ENCODE assay signal across 12 cellular contexts in the genomic region with DNA sequence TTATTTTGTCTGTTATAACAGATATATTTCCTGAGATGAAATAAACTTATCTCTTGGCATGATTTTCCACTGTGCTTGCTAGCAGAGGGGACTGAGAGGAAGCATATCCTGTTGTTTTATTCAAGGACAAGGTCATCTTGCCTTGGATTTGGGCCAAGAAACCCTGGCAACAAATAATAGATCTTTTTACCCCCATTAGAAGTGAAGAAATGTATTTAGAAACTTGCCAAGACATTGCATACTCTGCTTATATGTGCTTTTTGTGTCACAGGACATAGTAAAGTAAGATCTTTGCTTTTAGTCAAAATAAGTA.
DNase-seq lines count a peak whose midpoint lies in the region; ATAC-seq, FAIRE-seq and TF ChIP-seq lines count a peak whose summit lies in the region.
"Had no signal": no experiment of that assay in that cellular context is flagged by ENCODE, and none has a peak within 500 bp of the region (broad histone marks: within the 10 kb centered on the region; RNA-seq: fewer than 3 reads in every experiment).

No MANE protein-coding gene starts in this region.

- no peaks in the 10 kb centered on the region for H3K36me3 ChIP-seq in fibroblast of lung (ENCODE audit: control insufficient read depth, insufficient read depth, low read length)
- H3K36me3 ChIP-seq in pancreas, result no peaks in the 10 kb centered on the region
- H3K36me3 ChIP-seq in endodermal cell (ENCODE audit: control insufficient read depth, insufficient read depth, low read length), result peaks cover 8% of the 10 kb centered on the region

- H3K36me3 Mint-ChIP-seq in endodermal cell (ENCODE audit: low read depth), result peaks cover 5% of the 10 kb centered on the region

- no peaks in the 10 kb centered on the region for H3K27me3 ChIP-seq in fibroblast of lung (ENCODE audit: control insufficient read depth, insufficient read depth, low read length)
- no peaks in the 10 kb centered on the region for H3K27me3 ChIP-seq in pancreas
- no peaks in the 10 kb centered on the region for H3K27me3 ChIP-seq in endodermal cell (ENCODE audit: control insufficient read depth, insufficient read depth, low read length, poor library complexity, severe bottlenecking)

- H4K20me1 ChIP-seq in fibroblast of lung (ENCODE audit: control insufficient read depth, extremely low read depth, insufficient read depth, low read length), result no peaks in the 10 kb centered on the region

- DNase-seq in EL, result peak; percentile 39
- DNase-seq in OCI-M1 (lab: John Stamatoyannopoulos, UW), result peak; percentile 32
- DNase-seq in fibroblast of lung (ENCODE audit: low read depth in 2 of 2), result peak; percentile 34 to 55
- no peak for DNase-seq in pancreas
- no peak for DNase-seq in activated gamma-delta T cell treated with Interleukin-2 at 50 U/mL for 16 hours
- DNase-seq in endodermal cell, result no peak

- H3K4me2 ChIP-seq in fibroblast of lung (ENCODE audit: extremely low read depth, insufficient read depth, low read length), result peak overlapping the region; percentile 15
- H3K4me2 ChIP-seq: KMS-11 had no signal

- no peak for FAIRE-seq in pancreas (lab: Jason Lieb, UNC)
- FAIRE-seq: bronchial epithelial cell, H54 had no signal

- no peak overlapping the region for H3K4me3 Mint-ChIP-seq in endodermal cell

- no peak overlapping the region for H2AFZ ChIP-seq in fibroblast of lung (ENCODE audit: low read length)

- peaks cover 7% of the 10 kb centered on the region for H3K4me1 Mint-ChIP-seq in endodermal cell

- H3K9me3 ChIP-seq in fibroblast of lung (ENCODE audit: control insufficient read depth, insufficient read depth, low read depth, low read length) (no peaks in the 10 kb centered on the region), pancreas (no peaks in the 10 kb centered on the region), endodermal cell (ENCODE audit: control insufficient read depth, low read length) (no peaks in the 10 kb centered on the region)

- H3K4me3 ChIP-seq in fibroblast of lung (replicated peaks in 1 of 4; ENCODE audit: control extremely low read depth in 1 of 4, insufficient read depth in 1 of 4, low read depth in 3 of 4, low read length in 4 of 4), result no peak overlapping the region
- H3K4me3 ChIP-seq in pancreas, result no peak overlapping the region
- no peak overlapping the region for H3K4me3 ChIP-seq in endodermal cell (ENCODE audit: low read length)

- H3K9me3 Mint-ChIP-seq in endodermal cell, result no peaks in the 10 kb centered on the region
- H3K9me3 Mint-ChIP-seq: activated T-helper 2 cell treated with anti-CD3 and anti-CD28 coated beads, Interferon-gamma antibody, Interleukin-2, Interleukin-4, amounts not matched to agents 10 μg/mL and 5 μg/mL and 100 μg/mL, durations not matched to agents 14 hours and 24 hours and 36 hours had no signal

- no peaks in the 10 kb centered on the region for H3K27me3 Mint-ChIP-seq in endodermal cell (ENCODE audit: insufficient read depth)

- intact Hi-C loops in pancreas (cut with DNase I), result no loop called here

- ATAC-seq in pancreas (peak in 3 of 4 donors; percentile 11 to 35 (median 22)), HG02610 (IDR thresholded peaks at IDR 0.05; ENCODE audit: unreplicated experiment) (no peak), HG02763 (IDR thresholded peaks at IDR 0.05; ENCODE audit: unreplicated experiment) (no peak)

- no peak overlapping the region for H3K27ac Mint-ChIP-seq in endodermal cell
- H3K27ac Mint-ChIP-seq: activated T-helper 2 cell treated with anti-CD3 and anti-CD28 coated beads, Interferon-gamma antibody, Interleukin-2, Interleukin-4, amounts not matched to agents 10 μg/mL and 5 μg/mL and 100 μg/mL, durations not matched to agents 14 hours and 24 hours and 36 hours had no signal

- no peak for TF ChIP-seq CTCF in fibroblast of lung (conservative IDR thresholded peaks at IDR 0.05 in 1 of 2, IDR thresholded peaks at IDR 0.05 in 1 of 2; ENCODE audit: low read depth in 1 of 2, low read length in 2 of 2)
- no peak for TF ChIP-seq CTCF in pancreas (IDR thresholded peaks at IDR 0.05)
- no peak for TF ChIP-seq CTCF in endodermal cell (conservative IDR thresholded peaks at IDR 0.05)

- H3K79me2 ChIP-seq in fibroblast of lung (ENCODE audit: control insufficient read depth, insufficient read depth, low read length), result peaks cover 6% of the 10 kb centered on the region

- H3K4me1 ChIP-seq in fibroblast of lung (ENCODE audit: control insufficient read depth, extremely low read depth, insufficient read depth, low read length), result peaks cover 15% of the 10 kb centered on the region
- H3K4me1 ChIP-seq in pancreas, result peaks cover 0 to 12% (median 4%) of the 10 kb centered on the region in 3 donors
- H3K4me1 ChIP-seq in endodermal cell (ENCODE audit: control insufficient read depth, insufficient read depth, low read length), result no peaks in the 10 kb centered on the region

- H3K27ac ChIP-seq in fibroblast of lung (ENCODE audit: insufficient read depth, low read length), result no peak overlapping the region
- H3K27ac ChIP-seq in pancreas, result no peak overlapping the region
- no peak overlapping the region for H3K27ac ChIP-seq in endodermal cell (ENCODE audit: low read depth, low read length)
- H3K27ac ChIP-seq: KMS-11 had no signal

- H3K9ac ChIP-seq in fibroblast of lung (ENCODE audit: insufficient read depth, low read length) (no peak overlapping the region), endodermal cell (ENCODE audit: extremely low read depth, low read length, poor library complexity, severe bottlenecking) (no peak overlapping the region)
- H3K9ac ChIP-seq: KMS-11 had no signal

Comparison
In these comparisons a context has a peak if more than half of its experiments do, and no peak if none do; other contexts are left out.
1. DNase-seq: peak in EL (single experiment), OCI-M1 (single experiment) and fibroblast of lung (2 of 2); none in pancreas (0 of 6), activated gamma-delta T cell treated with Interleukin-2 at 50 U/mL for 16 hours (single experiment) and endodermal cell (single experiment).
2. ATAC-seq: peak in pancreas (3 of 4); none in HG02610 (single experiment) and HG02763 (single experiment).